In the genomic region with DNA sequence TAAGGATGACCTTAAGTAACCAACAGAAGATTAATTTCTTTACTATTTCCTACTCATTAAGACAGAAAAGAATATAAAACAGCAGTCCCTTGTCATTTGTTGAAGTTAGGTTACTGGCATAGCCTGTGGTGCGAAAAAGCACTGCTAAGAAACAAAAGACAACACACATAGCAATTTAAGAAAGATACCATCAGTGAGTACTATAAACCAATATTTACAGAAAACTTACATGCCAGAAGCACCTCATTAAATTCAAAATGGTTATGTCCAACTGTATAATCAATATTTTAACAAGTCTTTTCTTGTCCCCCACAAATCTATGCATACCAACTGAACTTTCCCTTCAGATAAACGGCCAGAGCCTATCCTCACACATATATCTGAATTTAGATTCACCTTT, we compare ENCODE assay signal across 19 cellular contexts. TPM values are rescaled to one million over a fixed set of nuclear protein-coding genes. Genes with fewer than 3 reads are reported as not detected.
DNase-seq lines count a peak whose midpoint lies in the region; ATAC-seq, FAIRE-seq and TF ChIP-seq lines count a peak whose summit lies in the region.
"Had no signal": no experiment of that assay in that cellular context is flagged by ENCODE, and none has a peak within 500 bp of the region (broad histone marks: within the 10 kb centered on the region; RNA-seq: fewer than 3 reads in every experiment).

No MANE protein-coding gene starts in this region.

- TF ChIP-seq POLR2A in H54 (IDR thresholded peaks at IDR 0.05; ENCODE audit: low read depth, low read length), result no peak

- H3K27ac Mint-ChIP-seq in MCF 10A (ENCODE audit: low read depth, unreplicated experiment) (peak overlapping the region; percentile 35), osteocyte (ENCODE audit: unreplicated experiment) (peak overlapping the region; percentile 85)
- H3K27ac Mint-ChIP-seq in effector memory CD8-positive, alpha-beta T cell, result peak overlapping the region; percentile 16 to 49
- H3K27ac Mint-ChIP-seq: CD4-positive, alpha-beta T cell had no signal

- no peaks in the 10 kb centered on the region for H3K27me3 ChIP-seq in mammary epithelial cell (ENCODE audit: insufficient read depth, low read length)
- H3K27me3 ChIP-seq in Panc1 (ENCODE audit: control insufficient read depth, insufficient read depth, low read length), result no peaks in the 10 kb centered on the region

- H3K36me3 Mint-ChIP-seq in MCF 10A (ENCODE audit: insufficient read depth, unreplicated experiment) (peaks cover 57% of the 10 kb centered on the region), osteocyte (ENCODE audit: unreplicated experiment) (peaks cover 40% of the 10 kb centered on the region)
- H3K36me3 Mint-ChIP-seq in effector memory CD8-positive, alpha-beta T cell (ENCODE audit: insufficient read depth), result peaks cover 5% of the 10 kb centered on the region

- no peaks in the 10 kb centered on the region for H3K27me3 Mint-ChIP-seq in MCF 10A (ENCODE audit: insufficient read depth, unreplicated experiment)
- no peaks in the 10 kb centered on the region for H3K27me3 Mint-ChIP-seq in effector memory CD8-positive, alpha-beta T cell
- H3K27me3 Mint-ChIP-seq in osteocyte (ENCODE audit: unreplicated experiment), result no peaks in the 10 kb centered on the region
- H3K27me3 Mint-ChIP-seq: CD4-positive, alpha-beta T cell had no signal

- no peaks in the 10 kb centered on the region for H3K9me3 ChIP-seq in mammary epithelial cell (replicated peaks; ENCODE audit: insufficient read depth, low read length)
- no peaks in the 10 kb centered on the region for H3K9me3 ChIP-seq in Panc1 (ENCODE audit: control insufficient read depth, insufficient read depth, low read depth, low read length)

- H3K4me1 ChIP-seq in mammary epithelial cell (ENCODE audit: insufficient read depth, low read length) (peaks cover 10% of the 10 kb centered on the region), Panc1 (ENCODE audit: control insufficient read depth, insufficient read depth, low read length) (peaks cover 39% of the 10 kb centered on the region)

- WGBS in mammary epithelial cell (ENCODE audit: low coverage, missing lambda C conversion rate), result 100% methylated on average over 2 of the region's 2 CpGs

- H3K9me3 Mint-ChIP-seq in MCF 10A (ENCODE audit: unreplicated experiment) (no peaks in the 10 kb centered on the region), osteocyte (ENCODE audit: unreplicated experiment) (no peaks in the 10 kb centered on the region)
- H3K9me3 Mint-ChIP-seq in effector memory CD8-positive, alpha-beta T cell, result no peaks in the 10 kb centered on the region
- H3K9me3 Mint-ChIP-seq: CD4-positive, alpha-beta T cell had no signal

- H3K27ac ChIP-seq in mammary epithelial cell (ENCODE audit: insufficient read depth, low read depth, low read length) (no peak overlapping the region), Panc1 (ENCODE audit: low read length) (peak overlapping the region; percentile 64)

- H3K4me1 Mint-ChIP-seq in MCF 10A (ENCODE audit: insufficient read depth, unreplicated experiment) (peaks cover 39% of the 10 kb centered on the region), osteocyte (ENCODE audit: unreplicated experiment) (peaks cover 81% of the 10 kb centered on the region)
- peaks cover 8 to 18% of the 10 kb centered on the region in 2 donors for H3K4me1 Mint-ChIP-seq in effector memory CD8-positive, alpha-beta T cell (ENCODE audit: low read depth in 2 of 2)

- H4K20me1 ChIP-seq in mammary epithelial cell (ENCODE audit: insufficient read depth, low read length), result no peaks in the 10 kb centered on the region

- in situ Hi-C loops in mammary epithelial cell (cut with MboI; ENCODE audit: low sequenced_read_pairs in 2 of 2) (no loop called here), Panc1 (cut with HindIII; ENCODE audit: low pct_unique_long_range_greater_than_20kb, low sequenced_read_pairs) (no loop called here)

- CTCF ChIA-PET in MCF 10A (lab: Yijun Ruan, JAX), result no interaction called here
- CTCF ChIA-PET in mammary epithelial cell (lab: Charles Lee; ENCODE audit: low non-redundant PET), result no interaction called here
- CTCF ChIA-PET in Panc1 (lab: Charles Lee), result no interaction called here

- H2AFZ ChIP-seq in mammary epithelial cell (ENCODE audit: low read depth, low read length), result no peak overlapping the region

- ATAC-seq in Panc1 (no peak), GM18520 (IDR thresholded peaks at IDR 0.05; ENCODE audit: unreplicated experiment) (no peak), GM19328 (IDR thresholded peaks at IDR 0.05; ENCODE audit: unreplicated experiment) (no peak)
- no peak for ATAC-seq in effector memory CD8-positive, alpha-beta T cell (replicated peaks)

- H3K4me3 Mint-ChIP-seq in MCF 10A (ENCODE audit: unreplicated experiment), result no peak overlapping the region
- no peak overlapping the region for H3K4me3 Mint-ChIP-seq in effector memory CD8-positive, alpha-beta T cell
- no peak overlapping the region for H3K4me3 Mint-ChIP-seq in osteocyte (ENCODE audit: unreplicated experiment)
- H3K4me3 Mint-ChIP-seq: CD4-positive, alpha-beta T cell had no signal

- no peak for DNase-seq in MCF 10A (ENCODE audit: unreplicated experiment)
- DNase-seq in mammary epithelial cell, result no peak
- no peak for DNase-seq in Panc1 (ENCODE audit: low read depth, low spot score)
- no peak for DNase-seq in effector memory CD8-positive, alpha-beta T cell
- no peak for DNase-seq in osteocyte (ENCODE audit: extremely low spot score, unreplicated experiment)
- DNase-seq in H54 (ENCODE audit: insufficient read length, low spot score), result no peak
- DNase-seq: CD4-positive, alpha-beta T cell; DMS153; GDM1; GOT3; MM.1S; NCI-H1092; NCI-H1436 treated with DMSO at 0.1 percent for 48 hours; NCI-H2029 treated with DMSO at 0.1 percent for 48 hours; NCI-H446 treated with DMSO at 0.1 percent for 48 hours; Right ventricle myocardium superior had no signal

- dilution Hi-C loops in mammary epithelial cell (cut with HindIII; ENCODE audit: low sequenced_read_pairs), result no loop called here

- POLR2A ChIA-PET in MCF 10A (lab: Yijun Ruan, JAX), result interaction anchor here (0.7 kb wide), 1 partner anchor 12 kb away, joined by 3 read pairs; no protein-coding TSS in a partner anchor
- POLR2A ChIA-PET in Panc1 (lab: Charles Lee), result no interaction called here

- intact Hi-C loops in MCF 10A (cut with micrococcal nuclease), result no loop called here
- intact Hi-C loops in mammary epithelial cell (cut with micrococcal nuclease), result no loop called here
- intact Hi-C loops in Panc1 (cut with micrococcal nuclease; ENCODE audit: unreplicated experiment), result no loop called here

- BruUV-seq in MCF 10A (replicated peaks; lab: Mats Ljungman, UMichigan) (no TSS peak), mammary epithelial cell (replicated peaks; lab: Mats Ljungman, UMichigan) (no TSS peak), Panc1 (replicated peaks; lab: Mats Ljungman, UMichigan) (no TSS peak)

- H3K9ac ChIP-seq in mammary epithelial cell (ENCODE audit: insufficient read depth, low read length), result no peak overlapping the region

- H3K79me2 ChIP-seq in mammary epithelial cell (ENCODE audit: insufficient read depth, low read length), result peaks cover 17% of the 10 kb centered on the region

- no peak for TF ChIP-seq CTCF in MCF 10A (IDR thresholded peaks at IDR 0.05; ENCODE audit: unreplicated experiment)
- TF ChIP-seq CTCF in mammary epithelial cell (conservative IDR thresholded peaks at IDR 0.05 in 1 of 2, IDR thresholded peaks at IDR 0.05 in 1 of 2; ENCODE audit: extremely low read depth in 1 of 2, insufficient read depth in 1 of 2, low read depth in 1 of 2, low read length in 2 of 2), result no peak
- no peak for TF ChIP-seq CTCF in Panc1 (IDR thresholded peaks at IDR 0.05)
- TF ChIP-seq CTCF in osteocyte (IDR thresholded peaks at IDR 0.05), result no peak

- peaks cover 3% of the 10 kb centered on the region for H3K36me3 ChIP-seq in mammary epithelial cell (ENCODE audit: insufficient read depth, low read length)
- H3K36me3 ChIP-seq in Panc1 (ENCODE audit: control insufficient read depth, insufficient read depth, low read length), result peaks cover 11% of the 10 kb centered on the region

- no peak for FAIRE-seq in H54 (lab: Jason Lieb, UNC)
- FAIRE-seq: RCC 7860 had no signal

- H3K4me3 ChIP-seq in mammary epithelial cell (replicated peaks in 1 of 3; ENCODE audit: insufficient read depth in 1 of 3, low read depth in 2 of 3, low read length in 3 of 3), result no peak overlapping the region
- H3K4me3 ChIP-seq in Panc1 (ENCODE audit: low read depth in 2 of 2, low read length in 2 of 2), result no peak overlapping the region

- no peak overlapping the region for H3K4me2 ChIP-seq in mammary epithelial cell (ENCODE audit: insufficient read depth, low read depth, low read length)

RNA-seq across cellular contexts. Expression of gene ANKRD28, which starts 42.0 kb away (rescaled TPM):
- total RNA-seq in MCF 10A (2022) (71.7 and 79.0 TPM in 2 replicates), mammary epithelial cell (10 to 100 TPM; 38.0 to 49.2 TPM), Panc1 (2021; ENCODE audit: unreplicated experiment) (89.3 TPM), osteocyte (151 and 160 TPM in 2 replicates)
- 25.1 TPM for polyA plus RNA-seq in mammary epithelial cell
- polyA minus RNA-seq in mammary epithelial cell, result 140 TPM
- 35.0 TPM for polyA plus RNA-seq in Panc1 (2012; ENCODE audit: insufficient read length)

Comparison
In these comparisons a context has a peak if more than half of its experiments do, and no peak if none do; other contexts are left out.
1. H3K27ac Mint-ChIP-seq: peak in every context shown above with its lines; median percentile 85 in osteocyte; 35 in MCF 10A; 32 in effector memory CD8-positive, alpha-beta T cell.